7 cellular contexts compared by ENCODE assay signal in the genomic region with DNA sequence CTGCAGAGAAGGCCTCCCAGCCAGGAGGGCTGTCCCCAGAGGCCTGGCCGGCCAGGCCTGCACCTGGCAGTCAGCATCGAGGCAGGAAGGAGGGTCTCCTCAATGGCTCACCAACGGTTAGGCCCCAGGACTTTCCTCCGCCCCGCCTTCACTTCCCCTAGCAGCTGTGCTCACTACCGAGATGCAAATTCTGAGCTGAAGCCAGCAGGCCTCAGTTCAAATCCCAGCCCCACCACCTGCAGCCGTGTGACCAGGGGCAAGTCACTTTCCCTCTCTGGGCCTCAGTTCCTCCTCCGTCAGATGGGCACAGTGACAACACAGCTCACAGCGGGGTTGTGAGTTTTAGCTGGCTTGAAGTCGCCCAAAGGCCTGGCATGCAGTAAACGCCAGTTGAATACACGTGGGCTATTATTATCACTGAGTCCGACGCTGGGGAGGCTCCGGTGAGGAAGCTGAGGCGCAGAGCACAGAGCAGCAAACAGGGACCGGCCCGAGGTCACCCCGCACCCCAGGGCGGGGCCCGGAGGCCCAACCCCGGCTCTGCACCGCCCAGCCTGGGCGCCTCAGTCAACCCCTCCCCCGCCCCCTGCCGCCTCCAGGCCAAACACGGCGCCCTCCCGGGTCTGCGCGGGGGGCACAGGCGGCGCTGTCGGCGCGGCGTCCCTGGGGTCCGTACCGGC. TPM values are rescaled to one million over a fixed set of nuclear protein-coding genes. Genes with fewer than 3 reads are reported as not detected.
DNase-seq lines count a peak whose midpoint lies in the region; ATAC-seq and TF ChIP-seq lines count a peak whose summit lies in the region.

No MANE protein-coding gene starts in this region.

- no peak for TF ChIP-seq EP300 in upper lobe of left lung (IDR thresholded peaks at IDR 0.05)

- H3K9me3 ChIP-seq in mucosa of descending colon, result no peaks in the 10 kb centered on the region
- no peaks in the 10 kb centered on the region for H3K9me3 ChIP-seq in upper lobe of left lung

- H3K36me3 ChIP-seq in mucosa of descending colon (ENCODE audit: low read depth) (no peaks in the 10 kb centered on the region), upper lobe of left lung (no peaks in the 10 kb centered on the region)

- POLR2A ChIA-PET in RWPE1 (lab: Yijun Ruan, JAX; ENCODE audit: low non-redundant PET) (interaction anchor here (0.6 to 1.1 kb wide), 2 partner anchors 18 to 47 kb away, joined by 3 read pairs; partner anchors contain the start of gene ZNF341), MCF 10A (lab: Yijun Ruan, JAX) (interaction anchor here (0.6 to 3.2 kb wide), 7 partner anchors 18 to 326 kb away, joined by 3 to 15 read pairs (median 4); partner anchors contain the start of genes ACTL10 and PXMP4)

- peaks cover 13% of the 10 kb centered on the region for H3K4me1 ChIP-seq in mucosa of descending colon (ENCODE audit: low read depth)
- peaks cover 27 to 53% (median 39%) of the 10 kb centered on the region in 4 donors for H3K4me1 ChIP-seq in upper lobe of left lung

- no peaks in the 10 kb centered on the region for H3K9me3 Mint-ChIP-seq in MCF 10A (ENCODE audit: unreplicated experiment)

- no peaks in the 10 kb centered on the region for H3K27me3 Mint-ChIP-seq in MCF 10A (ENCODE audit: insufficient read depth, unreplicated experiment)

- TF ChIP-seq CTCF in RWPE1 (conservative IDR thresholded peaks at IDR 0.05; ENCODE audit: low read depth) (no peak), MCF 10A (IDR thresholded peaks at IDR 0.05; ENCODE audit: unreplicated experiment) (no peak), mucosa of descending colon (IDR thresholded peaks at IDR 0.05) (no peak), upper lobe of left lung (IDR thresholded peaks at IDR 0.05) (no peak)

- H3K27ac ChIP-seq in RWPE1, result peak overlapping the region; percentile 90
- peak overlapping the region in 2 of 4 donors; percentile 23 to 50 for H3K27ac ChIP-seq in upper lobe of left lung

- peaks cover 13% of the 10 kb centered on the region for H3K4me1 Mint-ChIP-seq in MCF 10A (ENCODE audit: insufficient read depth, unreplicated experiment)

- no peak overlapping the region for H3K27ac Mint-ChIP-seq in MCF 10A (ENCODE audit: low read depth, unreplicated experiment)

- no peak for TF ChIP-seq POLR2A in upper lobe of left lung (IDR thresholded peaks at IDR 0.05)

- CTCF ChIA-PET in RWPE1 (lab: Yijun Ruan, JAX), result interaction anchor here (0.7 to 2.2 kb wide), 5 partner anchors 8 to 47 kb away, joined by 3 to 14 read pairs (median 5); partner anchors contain the start of gene ACTL10
- CTCF ChIA-PET in MCF 10A (lab: Yijun Ruan, JAX), result interaction anchor here (0.5 to 7.2 kb wide), 10 partner anchors 12 to 527 kb away, joined by 3 to 53 read pairs (median 3); partner anchors contain the start of gene ACTL10

- peaks cover 4% of the 10 kb centered on the region for H3K36me3 Mint-ChIP-seq in MCF 10A (ENCODE audit: insufficient read depth, unreplicated experiment)

- WGBS in upper lobe of left lung, 2 donors, result 1 to 4% methylated on average over 14 to 26 of the region's 39 CpGs

- DNase-seq in GF-D8 (lab: John Stamatoyannopoulos, UW), result peak; percentile 11
- peak; percentile 73 for DNase-seq in HK-2 (ENCODE audit: unreplicated experiment)
- peak; percentile 80 for DNase-seq in RWPE1 (ENCODE audit: low spot score)
- DNase-seq in MCF 10A (ENCODE audit: unreplicated experiment), result peak; percentile 28
- DNase-seq in mucosa of descending colon, result peak; percentile 68 to 83 (median 77)
- no peak for DNase-seq in upper lobe of left lung

- intact Hi-C loops in MCF 10A (cut with micrococcal nuclease), result loop anchor here (10.0 kb wide), 1 partner anchor 129 kb away; the partner anchor contains the start of gene CHMP4B
- intact Hi-C loops in mucosa of descending colon (cut with DNase I, micrococcal nuclease), result no loop called here

- ATAC-seq in GM21360 (IDR thresholded peaks at IDR 0.05; ENCODE audit: unreplicated experiment) (peak; percentile 35), mucosa of descending colon (peak; percentile 69), upper lobe of left lung (ENCODE audit: low FRiP score in 2 of 2) (no peak)

- H3K4me3 Mint-ChIP-seq in MCF 10A (ENCODE audit: unreplicated experiment), result peak overlapping the region; percentile 67

- H3K4me3 ChIP-seq in mucosa of descending colon (peak overlapping the region; percentile 22), upper lobe of left lung (peak overlapping the region; percentile 7 to 73 (median 55))

- no peaks in the 10 kb centered on the region for H3K27me3 ChIP-seq in upper lobe of left lung

- no TSS peak for BruUV-seq in MCF 10A (replicated peaks; lab: Mats Ljungman, UMichigan)

RNA-seq across cellular contexts. Expression of gene E2F1, which starts 0.7 kb away (rescaled TPM):
- total RNA-seq in MCF 10A (2022), result 1.4 and 3.7 TPM in 2 replicates
- 1 to 10 TPM; 3.6 to 8.2 (median 4.1) TPM for total RNA-seq in mucosa of descending colon
- total RNA-seq in upper lobe of left lung, result 10 to 100 TPM in 1 of 6 donors, 1 to 10 TPM in 5; 5.5 to 12.9 (median 6.8) TPM

RNA-seq across cellular contexts. Expression of gene NECAB3, which starts 11.2 kb away (rescaled TPM):
- total RNA-seq in MCF 10A (2022), result 13.0 and 15.1 TPM in 2 replicates
- total RNA-seq in mucosa of descending colon, result 10 to 100 TPM; 50.7 to 55.7 (median 51.7) TPM
- 100 to 1,000 TPM in 2 of 6 donors, 10 to 100 TPM in 4; 43.4 to 309 (median 90.6) TPM for total RNA-seq in upper lobe of left lung

RNA-seq across cellular contexts. Expression of gene ACTL10, which starts 18.7 kb away (rescaled TPM):
- total RNA-seq in MCF 10A (2022) (1.7 and 3.2 TPM in 2 replicates), mucosa of descending colon (1 to 10 TPM; 1.7 to 4.2 (median 2.4) TPM), upper lobe of left lung (1 to 10 TPM in 5 of 6 donors, not detected in 1; 1.7 to 3.8 (median 2.1) TPM)

RNA-seq across cellular contexts. Expression of gene C20orf144, which starts 23.3 kb away (rescaled TPM):
- total RNA-seq in MCF 10A (2022), result 0.12 and 0.21 TPM in 2 replicates
- total RNA-seq in mucosa of descending colon, result under 1 TPM in 1 of 3 donors, not detected in 2; 0.24 TPM
- not detected for total RNA-seq in upper lobe of left lung

RNA-seq across cellular contexts. Expression of gene PXMP4, which starts 34.6 kb away (rescaled TPM):
- total RNA-seq in MCF 10A (2022) (3.9 and 5.2 TPM in 2 replicates), mucosa of descending colon (10 to 100 TPM; 14.5 to 18.6 (median 18.2) TPM), upper lobe of left lung (10 to 100 TPM; 18.4 to 80.2 (median 29.8) TPM)

Comparison
In these comparisons a context has a peak if more than half of its experiments do, and no peak if none do; other contexts are left out.
1. DNase-seq: peak in GF-D8 (single experiment), HK-2 (single experiment), RWPE1 (single experiment), MCF 10A (single experiment) and mucosa of descending colon (3 of 3); none in upper lobe of left lung (0 of 2).
2. ATAC-seq: peak in GM21360 (single experiment) and mucosa of descending colon (single experiment); none in upper lobe of left lung (0 of 2).